In the genomic region with DNA sequence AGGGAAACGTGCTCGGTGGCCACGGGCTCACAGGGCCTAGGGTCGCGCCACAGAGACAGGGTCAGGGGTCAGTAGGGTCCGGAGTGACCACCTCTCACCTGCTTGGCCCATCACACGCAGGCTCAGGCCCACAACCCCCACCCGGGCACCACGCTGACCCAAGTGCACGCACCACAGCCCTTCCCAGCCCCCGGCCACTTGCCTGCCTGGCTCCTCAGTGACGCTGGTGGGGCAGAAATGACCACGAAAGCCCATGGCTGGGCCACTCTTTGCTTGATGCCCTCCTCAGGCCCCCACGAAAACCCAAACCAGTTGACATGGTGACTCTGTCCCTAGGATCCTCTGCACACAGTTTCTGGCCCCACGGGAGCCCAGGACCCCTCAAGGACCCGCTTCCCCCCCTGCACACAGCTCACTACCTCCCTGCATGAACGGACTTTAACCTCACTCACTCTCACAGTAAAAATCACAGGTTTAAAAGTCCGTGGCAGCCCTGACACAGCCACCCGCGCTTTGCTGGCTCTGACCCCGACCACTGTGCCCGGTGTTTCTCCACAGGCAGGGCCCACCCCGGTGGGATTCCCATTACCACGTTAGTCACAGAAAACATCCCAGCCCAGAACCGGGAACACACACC, we compare ENCODE assay signal across 1 cellular context.
TF ChIP-seq lines count a peak whose summit lies in the region.

No MANE protein-coding gene starts in this region.

TF ChIP-seq in HCT116, 20 proteins besides CTCF, POLR2A, EP300 and RAD21 (continued from another document):
- TF ChIP-seq EZH2phosphoT487 (IDR thresholded peaks at IDR 0.05; ENCODE audit: borderline replicate concordance) (no peak), EGR1 (IDR thresholded peaks at IDR 0.05; ENCODE audit: low read depth) (no peak), ELF1 (IDR thresholded peaks at IDR 0.05; ENCODE audit: borderline replicate concordance, low read depth) (no peak), CEBPB (IDR thresholded peaks at IDR 0.05; ENCODE audit: low read depth) (no peak), SIN3A (IDR thresholded peaks at IDR 0.05; ENCODE audit: low read depth) (no peak), ZNF274 (IDR thresholded peaks at IDR 0.05; ENCODE audit: low read depth, low read length) (no peak)
- TF ChIP-seq, protein P1, sequence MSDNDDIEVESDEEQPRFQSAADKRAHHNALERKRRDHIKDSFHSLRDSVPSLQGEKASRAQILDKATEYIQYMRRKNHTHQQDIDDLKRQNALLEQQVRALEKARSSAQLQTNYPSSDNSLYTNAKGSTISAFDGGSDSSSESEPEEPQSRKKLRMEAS (IDR thresholded peaks at IDR 0.05) = no peak
- TF ChIP-seq, protein P2, sequence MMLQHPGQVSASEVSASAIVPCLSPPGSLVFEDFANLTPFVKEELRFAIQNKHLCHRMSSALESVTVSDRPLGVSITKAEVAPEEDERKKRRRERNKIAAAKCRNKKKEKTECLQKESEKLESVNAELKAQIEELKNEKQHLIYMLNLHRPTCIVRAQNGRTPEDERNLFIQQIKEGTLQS (IDR thresholded peaks at IDR 0.05) = no peak
